Comparison of ENCODE assay signal across 25 cellular contexts in the genomic region with DNA sequence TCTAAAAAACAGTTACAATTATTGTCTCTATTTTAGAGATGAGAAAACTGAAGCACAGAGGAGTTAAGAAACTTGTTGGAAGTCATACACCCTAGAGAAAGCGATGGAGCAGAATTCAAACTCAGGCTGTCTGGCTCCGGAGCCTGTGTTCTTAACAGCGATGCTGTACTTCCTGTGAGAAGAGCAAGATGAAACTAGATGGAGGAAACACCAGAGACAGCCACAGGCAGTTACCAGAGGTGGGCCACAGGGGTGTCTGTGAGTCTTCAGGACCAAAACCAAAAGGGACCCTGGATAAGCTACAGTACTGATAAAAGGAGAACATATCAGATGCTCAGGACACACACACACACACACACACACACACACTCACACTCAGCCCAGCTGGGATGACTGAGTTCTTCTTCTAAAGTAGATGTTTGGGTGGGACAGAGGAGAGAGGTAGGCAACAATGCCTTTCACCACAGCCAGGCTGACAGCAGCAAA.
"Had no signal": no experiment of that assay in that cellular context is flagged by ENCODE, and none has a peak within 500 bp of the region (broad histone marks: within the 10 kb centered on the region; RNA-seq: fewer than 3 reads in every experiment).

No MANE protein-coding gene starts in this region.

- H3K9me3 ChIP-seq: esophagus squamous epithelium, gastrocnemius medialis, tibial artery had no signal

- H3K27me3 ChIP-seq: esophagus squamous epithelium, gastrocnemius medialis, tibial artery had no signal

- H3K27ac ChIP-seq: esophagus squamous epithelium, gastrocnemius medialis, parathyroid adenoma, tibial artery had no signal

- H3K27ac Mint-ChIP-seq: activated CD4-positive, alpha-beta memory T cell treated with anti-CD3 and anti-CD28 coated beads for 36 hours; activated naive CD8-positive, alpha-beta T cell treated with anti-CD3 and anti-CD28 coated beads for 36 hours; stimulated activated naive CD8-positive, alpha-beta T cell treated with anti-CD3 and anti-CD28 coated beads, Interleukin-15, amount 100 ng/mL, for 72 hours had no signal

- H3K4me3 ChIP-seq: esophagus squamous epithelium, gastrocnemius medialis, tibial artery had no signal

- H3K36me3 ChIP-seq: esophagus squamous epithelium, gastrocnemius medialis, tibial artery had no signal

- H3K79me2 ChIP-seq: parathyroid adenoma had no signal

- H3K4me1 Mint-ChIP-seq: activated naive CD8-positive, alpha-beta T cell treated with anti-CD3 and anti-CD28 coated beads for 36 hours; stimulated activated naive CD8-positive, alpha-beta T cell treated with anti-CD3 and anti-CD28 coated beads, Interleukin-15, amount 100 ng/mL, for 72 hours had no signal

- FAIRE-seq: astrocyte, colon, TTC549, urothelium cell line had no signal

- H3K27me3 Mint-ChIP-seq: activated CD4-positive, alpha-beta memory T cell treated with anti-CD3 and anti-CD28 coated beads for 36 hours; stimulated activated naive CD8-positive, alpha-beta T cell treated with anti-CD3 and anti-CD28 coated beads, Interleukin-15, amount 100 ng/mL, for 72 hours had no signal

- ATAC-seq: gastrocnemius medialis; left ventricle myocardium superior; right cardiac atrium; stimulated activated naive CD8-positive, alpha-beta T cell treated with anti-CD3 and anti-CD28 coated beads, Interleukin-15, amount 100 ng/mL, for 72 hours had no signal

- H3K4me1 ChIP-seq: gastrocnemius medialis, parathyroid adenoma had no signal

- H3K9ac ChIP-seq: parathyroid adenoma had no signal

- DNase-seq: activated CD4-positive, alpha-beta memory T cell treated with anti-CD3 and anti-CD28 coated beads for 36 hours; activated CD4-positive, alpha-beta T cell treated with anti-CD3 and anti-CD28 coated beads for 4 hours; activated CD4-positive, CD25-positive, alpha-beta regulatory T cell; activated naive CD4-positive, alpha-beta T cell treated with Interleukin-2 at 50 U/mL for 16 hours; activated naive CD8-positive, alpha-beta T cell treated with anti-CD3 and anti-CD28 coated beads for 36 hours; activated T-cell treated with anti-CD3 and anti-CD28 coated beads, Interleukin-2, amount 50 U/mL, for 48 hours; central memory CD4-positive, alpha-beta T cell; effector memory CD4-positive, alpha-beta T cell; esophagus squamous epithelium; gastrocnemius medialis; head of caudate nucleus; hypothalamus; left ventricle myocardium superior; mammary epithelial cell; nucleus accumbens; right cardiac atrium; stimulated activated CD4-positive, alpha-beta T cell treated with anti-CD3 and anti-CD28 coated beads, Interleukin-12 subunit alpha, Interleukin-12 subunit beta, amount 100 ng/mL, for 4 hours; stimulated activated CD4-positive, alpha-beta T cell treated with anti-CD3 and anti-CD28 coated beads, Interleukin-4, amount 100 ng/mL, for 4 hours; stimulated activated naive CD8-positive, alpha-beta T cell treated with anti-CD3 and anti-CD28 coated beads, Interleukin-15, amount 100 ng/mL, for 72 hours; tibial artery had no signal

- H3K36me3 Mint-ChIP-seq: activated CD4-positive, alpha-beta memory T cell treated with anti-CD3 and anti-CD28 coated beads for 36 hours; activated naive CD8-positive, alpha-beta T cell treated with anti-CD3 and anti-CD28 coated beads for 36 hours had no signal

- H3K9me3 Mint-ChIP-seq: activated CD4-positive, alpha-beta memory T cell treated with anti-CD3 and anti-CD28 coated beads for 36 hours; activated naive CD8-positive, alpha-beta T cell treated with anti-CD3 and anti-CD28 coated beads for 36 hours had no signal

- H2AFZ ChIP-seq: parathyroid adenoma had no signal

- H3K4me3 Mint-ChIP-seq: activated CD4-positive, alpha-beta memory T cell treated with anti-CD3 and anti-CD28 coated beads for 36 hours; activated naive CD8-positive, alpha-beta T cell treated with anti-CD3 and anti-CD28 coated beads for 36 hours; stimulated activated naive CD8-positive, alpha-beta T cell treated with anti-CD3 and anti-CD28 coated beads, Interleukin-15, amount 100 ng/mL, for 72 hours had no signal
